Comparison of ENCODE assay signal across 9 cellular contexts in genomic region chrX:49192722-49193328, GRCh38. TPM values are rescaled to one million over a fixed set of nuclear protein-coding genes. Genes with fewer than 3 reads are reported as not detected.
DNase-seq lines count a peak whose midpoint lies in the region; ATAC-seq, FAIRE-seq and TF ChIP-seq lines count a peak whose summit lies in the region.
"Had no signal": no experiment of that assay in that cellular context is flagged by ENCODE, and none has a peak within 500 bp of the region (broad histone marks: within the 10 kb centered on the region; RNA-seq: fewer than 3 reads in every experiment).

No MANE protein-coding gene starts in this region.

- intact Hi-C loops in uterus (cut with DNase I; ENCODE audit: low total_unique reads) = no loop called here

- peak; percentile 37 for TF ChIP-seq CTCF in D721Med (IDR thresholded peaks at IDR 0.05; ENCODE audit: insufficient read depth, missing control alignments)
- TF ChIP-seq CTCF in glutamatergic neuron (IDR thresholded peaks at IDR 0.05; ENCODE audit: partially characterized antibody, unreplicated experiment) = peak; percentile 64
- TF ChIP-seq CTCF in uterus (IDR thresholded peaks at IDR 0.05) = peak in 3 of 4 experiments; percentile 25 to 36 (median 32)

- peaks cover 9% of the 10 kb centered on the region for H3K27me3 Mint-ChIP-seq in glutamatergic neuron (ENCODE audit: unreplicated experiment)

- H3K4me1 ChIP-seq in uterus = no peaks in the 10 kb centered on the region

- no peak for FAIRE-seq in D721Med (lab: Jason Lieb, UNC)

- H3K4me1 Mint-ChIP-seq in glutamatergic neuron (ENCODE audit: low read depth, unreplicated experiment) = peaks cover 13% of the 10 kb centered on the region

- H3K36me3 Mint-ChIP-seq in glutamatergic neuron (ENCODE audit: unreplicated experiment) = peaks cover under 1% of the 10 kb centered on the region

- no peak for TF ChIP-seq POLR2A in uterus (IDR thresholded peaks at IDR 0.05)

- H3K9me3 Mint-ChIP-seq in glutamatergic neuron (ENCODE audit: unreplicated experiment) = peaks cover 13% of the 10 kb centered on the region

- H3K4me3 Mint-ChIP-seq in glutamatergic neuron (ENCODE audit: unreplicated experiment) = no peak overlapping the region

- H3K27me3 ChIP-seq in uterus = no peaks in the 10 kb centered on the region

- no peak overlapping the region for H3K27ac Mint-ChIP-seq in glutamatergic neuron (ENCODE audit: unreplicated experiment)

- no peak for DNase-seq in D721Med (ENCODE audit: insufficient read length, low spot score)
- peak; percentile 18 for DNase-seq in HCEC 1CT
- peak; percentile 45 to 54 for DNase-seq in activated CD4-positive, alpha-beta T cell treated with anti-CD3 and anti-CD28 coated beads, Interleukin-2, amount 50 U/mL, for 48 hours
- DNase-seq in glutamatergic neuron = peak; percentile 51
- DNase-seq in uterus = no peak
- DNase-seq in GDM1 (lab: John Stamatoyannopoulos, UW) = no peak

- no peak overlapping the region for H3K4me3 ChIP-seq in uterus

- ATAC-seq in HG02571 (IDR thresholded peaks at IDR 0.05; ENCODE audit: unreplicated experiment) (no peak), GM21528 (IDR thresholded peaks at IDR 0.05; ENCODE audit: low FRiP score, unreplicated experiment) (no peak)

- H3K36me3 ChIP-seq in uterus = no peaks in the 10 kb centered on the region

- H3K27ac ChIP-seq in uterus = no peak overlapping the region
- H3K27ac ChIP-seq: SK-N-MC had no signal

- H3K9me3 ChIP-seq in uterus = no peaks in the 10 kb centered on the region

RNA-seq across cellular contexts. Expression of gene PRICKLE3, which starts 6.7 kb away (rescaled TPM):
- total RNA-seq in glutamatergic neuron (ENCODE audit: unreplicated experiment) = 1.6 TPM
- total RNA-seq in uterus = 10 to 100 TPM; 14.2 to 17.6 (median 15.8) TPM

RNA-seq across cellular contexts. Expression of gene SYP, which starts 7.2 kb away (rescaled TPM):
- total RNA-seq in glutamatergic neuron (ENCODE audit: unreplicated experiment) = 291 TPM
- total RNA-seq in uterus = 1 to 10 TPM in 3 of 4 donors, not detected in 1; 2.0 to 4.4 (median 3.0) TPM

RNA-seq across cellular contexts. Expression of gene PLP2, which starts 21.1 kb away (rescaled TPM):
- total RNA-seq in glutamatergic neuron (ENCODE audit: unreplicated experiment) = 12.2 TPM
- 100 to 1,000 TPM in 1 of 4 donors, 10 to 100 TPM in 1, 1 to 10 TPM in 2; 2.6 to 171 (median 23.3) TPM for total RNA-seq in uterus

RNA-seq across cellular contexts. Expression of gene MAGIX, which starts 30.3 kb away (rescaled TPM):
- total RNA-seq in glutamatergic neuron (ENCODE audit: unreplicated experiment) = 2.7 TPM
- 10 to 100 TPM in 1 of 4 donors, 1 to 10 TPM in 2, under 1 TPM in 1; 0.77 to 12.4 (median 5.2) TPM for total RNA-seq in uterus

RNA-seq across cellular contexts. Expression of gene CACNA1F, which starts 40.3 kb away (rescaled TPM):
- total RNA-seq in glutamatergic neuron (ENCODE audit: unreplicated experiment) (0.47 TPM), uterus (under 1 TPM in 2 of 4 donors, not detected in 2; 0.07 to 0.98 TPM)

Comparison
In these comparisons a context has a peak if more than half of its experiments do, and no peak if none do; other contexts are left out.
1. DNase-seq: peak in HCEC 1CT (single experiment), activated CD4-positive, alpha-beta T cell treated with anti-CD3 and anti-CD28 coated beads, Interleukin-2, amount 50 U/mL, for 48 hours (2 of 2) and glutamatergic neuron (single experiment); none in D721Med (single experiment), uterus (0 of 2) and GDM1 (single experiment).
2. RNA of gene SYP, which starts 7.2 kb away (total RNA-seq): 291 TPM in glutamatergic neuron (single experiment); 2.0 to 4.4 TPM in uterus; every median in the first group is over 10 times any median in the second.
3. Peak in every context shown above with its lines, with median percentiles within 50 percentile points of each other: CTCF ChIP-seq.